Comparison of ENCODE assay signal across 18 cellular contexts in genomic region chr5:33939863-33940262, GRCh38. TPM values are rescaled to one million over a fixed set of nuclear protein-coding genes. Genes with fewer than 3 reads are reported as not detected.
DNase-seq lines count a peak whose midpoint lies in the region; ATAC-seq, FAIRE-seq and TF ChIP-seq lines count a peak whose summit lies in the region.
"Had no signal": no experiment of that assay in that cellular context is flagged by ENCODE, and none has a peak within 500 bp of the region (broad histone marks: within the 10 kb centered on the region; RNA-seq: fewer than 3 reads in every experiment).

No MANE protein-coding gene starts in this region.

- no peak for FAIRE-seq in kidney (lab: Jason Lieb, UNC)
- FAIRE-seq: G401.6 had no signal

- H3K4me1 ChIP-seq in PC-3 (ENCODE audit: insufficient read depth, low read length) (no peaks in the 10 kb centered on the region), kidney (ENCODE audit: control insufficient read depth in 1 of 2, insufficient read depth in 1 of 2, low read depth in 1 of 2, low read length in 2 of 2) (peaks cover 10 to 13% of the 10 kb centered on the region in 2 donors)

- no peak overlapping the region for H3K27ac ChIP-seq in PC-3 (ENCODE audit: low read length)
- no peak overlapping the region for H3K27ac ChIP-seq in kidney (ENCODE audit: low read depth in 2 of 2, low read length in 2 of 2)
- H3K27ac ChIP-seq: cardiac muscle cell had no signal

- H4K20me1 ChIP-seq in PC-3 (ENCODE audit: low read length): no peaks in the 10 kb centered on the region

- no peaks in the 10 kb centered on the region for H3K27me3 ChIP-seq in PC-3 (ENCODE audit: low read length)

- no peak overlapping the region for H2AFZ ChIP-seq in PC-3 (ENCODE audit: low read length)

- no peaks in the 10 kb centered on the region for H3K9me2 ChIP-seq in PC-3 (replicated peaks; ENCODE audit: low read length)

- H3K4me3 ChIP-seq in AG10803 (ENCODE audit: low read length): no peak overlapping the region
- H3K4me3 ChIP-seq in PC-3 (ENCODE audit: low read length): no peak overlapping the region
- H3K4me3 ChIP-seq in fibroblast of pulmonary artery (replicated peaks; ENCODE audit: low read depth, low read length): no peak overlapping the region
- H3K4me3 ChIP-seq in kidney (ENCODE audit: low read length in 2 of 2): no peak overlapping the region
- H3K4me3 ChIP-seq: cardiac muscle cell had no signal

- H3K79me2 ChIP-seq in PC-3 (ENCODE audit: low read length): no peaks in the 10 kb centered on the region

- H3K4me2 ChIP-seq in PC-3 (ENCODE audit: low read length): no peak overlapping the region

- CTCF ChIA-PET in PC-3 (lab: Charles Lee): no interaction called here

- ATAC-seq in PC-3 (no peak), GM21526 (IDR thresholded peaks at IDR 0.05; ENCODE audit: low FRiP score, unreplicated experiment) (no peak)
- ATAC-seq: stimulated activated naive CD8-positive, alpha-beta T cell treated with anti-CD3 and anti-CD28 coated beads, Interleukin-15, amount 100 ng/mL, for 72 hours had no signal

- no peaks in the 10 kb centered on the region for H3F3A ChIP-seq in PC-3 (ENCODE audit: low read length, unreplicated experiment)

- no peak for TF ChIP-seq CTCF in AG10803 (conservative IDR thresholded peaks at IDR 0.05; ENCODE audit: low read length)
- TF ChIP-seq CTCF in PC-3 (conservative IDR thresholded peaks at IDR 0.05; ENCODE audit: low read depth, low read length): no peak
- TF ChIP-seq CTCF in fibroblast of pulmonary artery (IDR thresholded peaks at IDR 0.05; ENCODE audit: low read length, missing control alignments): no peak
- TF ChIP-seq CTCF in kidney (IDR thresholded peaks at IDR 0.05; ENCODE audit: borderline replicate concordance, extremely low read depth, insufficient read depth): no peak

- no peaks in the 10 kb centered on the region for H3K36me3 ChIP-seq in PC-3 (ENCODE audit: low read depth, low read length)
- no peaks in the 10 kb centered on the region for H3K36me3 ChIP-seq in kidney (ENCODE audit: control insufficient read depth in 1 of 2, insufficient read depth in 2 of 2, low read length in 2 of 2)
- H3K36me3 ChIP-seq: cardiac muscle cell had no signal

- DNase-seq in AG10803 (ENCODE audit: low read depth) (peak; percentile 36), HT1080 (ENCODE audit: low read depth) (peak; percentile 42), PC-3 (peak; percentile 27), fibroblast of pulmonary artery (ENCODE audit: low read depth) (peak; percentile 62), NCI-H1694 treated with DMSO at 0.1 percent for 48 hours (lab: John Stamatoyannopoulos, UW) (no peak), activated gamma-delta T cell treated with Interleukin-2 at 50 U/mL for 16 hours (no peak), kidney (no peak)
- DNase-seq: activated CD4-positive, alpha-beta T cell treated with anti-CD3 and anti-CD28 coated beads, Interleukin-2, amount 10 ng/mL, durations not matched to agents 24 days and 14 days; activated naive CD4-positive, alpha-beta T cell treated with anti-CD3 and anti-CD28 coated beads, Interleukin-2, amount 50 U/mL, for 16 hours; foreskin melanocyte; naive B cell; stimulated activated naive CD8-positive, alpha-beta T cell treated with anti-CD3 and anti-CD28 coated beads, Interleukin-15, amount 100 ng/mL, for 72 hours had no signal

- BruUV-seq in PC-3 (replicated peaks; lab: Mats Ljungman, UMichigan): no TSS peak

- POLR2A ChIA-PET in PC-3 (lab: Charles Lee; ENCODE audit: unreplicated experiment): no interaction called here

- intact Hi-C loops in PC-3 (cut with micrococcal nuclease) (no loop called here), kidney (cut with DNase I) (no loop called here)

- H3K9ac ChIP-seq in PC-3 (ENCODE audit: low read length) (no peak overlapping the region), kidney (ENCODE audit: low read length in 2 of 2) (no peak overlapping the region)

- no peaks in the 10 kb centered on the region for H3K9me3 ChIP-seq in PC-3 (ENCODE audit: low read length)
- H3K9me3 ChIP-seq in kidney (ENCODE audit: control insufficient read depth in 1 of 2, low read length in 2 of 2): no peaks in the 10 kb centered on the region

RNA-seq across cellular contexts. Expression of gene RXFP3, which starts 3.7 kb away (rescaled TPM):
- 0.07 and 0.13 TPM in 2 replicates for total RNA-seq in HT1080 (2014; rRNA removed; shearing (Covaris generic))
- 0.06 TPM in 1 of 2 replicates, not detected in the other for polyA plus RNA-seq in HT1080 (2015; cell fraction: cytosol; rRNA removed)
- 0.19 and 0.42 TPM in 2 replicates for polyA plus RNA-seq in HT1080 (2015; cell fraction: nucleus; rRNA removed)
- total RNA-seq in PC-3 (2014; rRNA removed): not detected in 2 replicates
- total RNA-seq in kidney: not detected
- not detected for polyA plus RNA-seq in kidney (ENCODE audit: insufficient read depth, low read depth, low replicate concordance)
- total RNA-seq: activated CD4-positive, alpha-beta T cell treated with anti-CD3 and anti-CD28 coated beads, Interleukin-2, amount 10 ng/mL, durations not matched to agents 24 days and 14 days; cardiac muscle cell; lower leg skin; posterior vena cava; urinary bladder had no signal
- polyA plus RNA-seq: cardiac muscle cell, urinary bladder had no signal

RNA-seq across cellular contexts. Expression of gene SLC45A2, which starts 44.6 kb away (rescaled TPM):
- total RNA-seq in HT1080 (2014; rRNA removed; shearing (Covaris generic)): not detected in 2 replicates
- polyA plus RNA-seq in HT1080 (2015; cell fraction: cytosol; rRNA removed): not detected in 2 replicates
- not detected in 2 replicates for polyA plus RNA-seq in HT1080 (2015; cell fraction: nucleus; rRNA removed)
- total RNA-seq in PC-3 (2014; rRNA removed) (not detected in 2 replicates), kidney (0.22 TPM)
- 0.22 TPM for polyA plus RNA-seq in kidney (ENCODE audit: insufficient read depth, low read depth, low replicate concordance)
- total RNA-seq: activated CD4-positive, alpha-beta T cell treated with anti-CD3 and anti-CD28 coated beads, Interleukin-2, amount 10 ng/mL, durations not matched to agents 24 days and 14 days; cardiac muscle cell; posterior vena cava; urinary bladder had no signal
- polyA plus RNA-seq: urinary bladder had no signal

RNA-seq across cellular contexts. Expression of gene ADAMTS12, which starts 48.1 kb away (rescaled TPM):
- 0.10 TPM in 2 replicates for total RNA-seq in HT1080 (2014; rRNA removed; shearing (Covaris generic))
- 0.10 TPM in 1 of 2 replicates, not detected in the other for polyA plus RNA-seq in HT1080 (2015; cell fraction: cytosol; rRNA removed)
- 0.06 and 0.18 TPM in 2 replicates for polyA plus RNA-seq in HT1080 (2015; cell fraction: nucleus; rRNA removed)
- total RNA-seq in PC-3 (2014; rRNA removed) (0.18 and 3.3 TPM in 2 replicates), kidney (2.0 TPM)
- 0.75 TPM for polyA plus RNA-seq in kidney (ENCODE audit: insufficient read depth, low read depth, low replicate concordance)
- total RNA-seq: activated CD4-positive, alpha-beta T cell treated with anti-CD3 and anti-CD28 coated beads, Interleukin-2, amount 10 ng/mL, durations not matched to agents 24 days and 14 days had no signal

Comparison
In these comparisons a context has a peak if more than half of its experiments do, and no peak if none do; other contexts are left out.
1. DNase-seq: peak in AG10803 (single experiment), HT1080 (single experiment), PC-3 (single experiment) and fibroblast of pulmonary artery (single experiment); none in NCI-H1694 treated with DMSO at 0.1 percent for 48 hours (single experiment), activated gamma-delta T cell treated with Interleukin-2 at 50 U/mL for 16 hours (single experiment) and kidney (single experiment).